In the genomic region with DNA sequence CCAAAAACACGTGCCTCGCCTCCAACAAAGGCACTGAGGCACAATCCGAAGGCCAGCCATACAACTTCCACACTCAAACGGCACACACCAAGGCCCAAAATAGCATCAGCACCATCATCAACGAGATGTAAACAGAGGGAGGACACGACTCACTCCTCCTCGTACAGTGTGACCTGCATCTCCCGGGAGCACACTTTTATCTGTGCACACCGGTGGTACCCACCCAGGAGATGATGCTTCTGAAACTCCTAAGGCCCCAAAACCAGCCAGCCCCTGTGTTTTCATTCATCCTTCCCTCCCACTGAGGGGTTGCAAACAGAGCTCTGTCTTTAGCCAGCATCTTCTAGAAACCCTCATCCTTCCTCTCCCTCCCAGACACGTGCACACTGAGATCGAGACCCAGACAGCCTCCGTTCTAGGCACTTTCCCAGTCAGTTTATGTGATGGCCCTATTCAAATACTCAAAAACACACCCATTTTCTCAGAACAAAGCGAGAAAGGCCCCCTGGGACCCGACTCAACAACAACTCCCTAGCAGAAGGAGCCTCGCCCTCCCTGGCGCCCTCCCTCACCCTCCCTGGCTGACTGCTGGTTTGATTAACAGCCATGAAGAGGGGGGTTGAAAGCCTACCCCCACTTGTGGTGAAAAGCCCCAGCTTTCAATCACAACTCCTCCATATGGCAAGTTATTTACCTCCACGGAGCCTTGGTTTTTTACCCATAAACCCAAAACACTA, we compare ENCODE assay signal across 15 cellular contexts.
DNase-seq lines count a peak whose midpoint lies in the region; TF ChIP-seq lines count a peak whose summit lies in the region.
"Had no signal": no experiment of that assay in that cellular context is flagged by ENCODE, and none has a peak within 500 bp of the region (broad histone marks: within the 10 kb centered on the region; RNA-seq: fewer than 3 reads in every experiment).

No MANE protein-coding gene starts in this region.

- no peaks in the 10 kb centered on the region for H3K9me3 Mint-ChIP-seq in CD4-positive, alpha-beta memory T cell
- H3K9me3 Mint-ChIP-seq in brain (peaks cover 0 to 11% (median 0%) of the 10 kb centered on the region in 5 experiments), nephron progenitor cell (peaks cover 2% of the 10 kb centered on the region)

- no peaks in the 10 kb centered on the region for H3K9me3 ChIP-seq in CD4-positive, alpha-beta memory T cell (ENCODE audit: control insufficient read depth in 1 of 2, low read length in 2 of 2)
- H3K9me3 ChIP-seq in KOPT-K1 (ENCODE audit: insufficient read depth, low read length, poor library complexity, severe bottlenecking), result no peaks in the 10 kb centered on the region

- POLR2A ChIA-PET in CD4-positive, alpha-beta memory T cell (lab: Charles Lee; ENCODE audit: partially characterized antibody), result no interaction called here

- H3K27ac Mint-ChIP-seq in CD4-positive, alpha-beta memory T cell, result peak overlapping the region in 6 of 7 donors; percentile 23 to 91 (median 74)
- H3K27ac Mint-ChIP-seq in brain, result peak overlapping the region in 4 of 5 experiments; percentile 10 to 65 (median 32)
- no peak overlapping the region for H3K27ac Mint-ChIP-seq in nephron progenitor cell

- CTCF ChIA-PET in CD4-positive, alpha-beta memory T cell (lab: Charles Lee; ENCODE audit: partially characterized antibody), result no interaction called here

- peaks cover 2 to 6% of the 10 kb centered on the region in 2 donors for H3K27me3 Mint-ChIP-seq in CD4-positive, alpha-beta memory T cell
- peaks cover 4% of the 10 kb centered on the region for H3K27me3 Mint-ChIP-seq in brain
- H3K27me3 Mint-ChIP-seq in nephron progenitor cell (ENCODE audit: low read depth, poor library complexity), result peaks cover 18% of the 10 kb centered on the region

- no peaks in the 10 kb centered on the region for H3K36me3 ChIP-seq in CD4-positive, alpha-beta memory T cell (ENCODE audit: insufficient read depth, low read length)
- H3K36me3 ChIP-seq in KOPT-K1 (ENCODE audit: insufficient read depth, low read length), result no peaks in the 10 kb centered on the region

- H3K4me1 ChIP-seq in CD4-positive, alpha-beta memory T cell (ENCODE audit: insufficient read depth, low read length), result peaks cover 20% of the 10 kb centered on the region

- no peaks in the 10 kb centered on the region for H3K27me3 ChIP-seq in CD4-positive, alpha-beta memory T cell (ENCODE audit: insufficient read depth, low read length)

- no peak overlapping the region for H3K27ac ChIP-seq in CD4-positive, alpha-beta memory T cell (ENCODE audit: low read depth, low read length)
- H3K27ac ChIP-seq in KOPT-K1 (ENCODE audit: low read depth, low read length, poor library complexity, severe bottlenecking), result peak overlapping the region; percentile 95
- H3K27ac ChIP-seq: SK-N-MC had no signal

- H3K4me3 ChIP-seq in CD4-positive, alpha-beta memory T cell (ENCODE audit: low read length in 2 of 2), result no peak overlapping the region
- H3K4me3 ChIP-seq: SK-N-MC had no signal

- peak in 2 of 5 donors; percentile 15 to 18 for DNase-seq in CD4-positive, alpha-beta memory T cell
- DNase-seq in nephron progenitor cell, result no peak
- DNase-seq in midbrain (lab: John Stamatoyannopoulos, UW), result no peak
- no peak for DNase-seq in stimulated activated CD4-positive, alpha-beta T cell treated with anti-CD3 and anti-CD28 coated beads, Interleukin-2, amount 100 ng/mL, for 24 hours
- DNase-seq in GM19240 (ENCODE audit: insufficient read length, low spot score), result no peak
- no peak for DNase-seq in NCI-H128 (lab: John Stamatoyannopoulos, UW; ENCODE audit: unreplicated experiment)
- DNase-seq: activated CD4-positive, alpha-beta T cell treated with anti-CD3 and anti-CD28 coated beads for 48 hours; activated naive CD4-positive, alpha-beta T cell treated with Interleukin-2 at 50 U/mL for 16 hours; foreskin melanocyte; HCEC 1CT; MM.1S; NCI-H526 had no signal

- H3K4me1 Mint-ChIP-seq in CD4-positive, alpha-beta memory T cell, result peaks cover 17 to 51% (median 42%) of the 10 kb centered on the region in 4 donors
- H3K4me1 Mint-ChIP-seq in brain, result peaks cover 33% of the 10 kb centered on the region
- H3K4me1 Mint-ChIP-seq in nephron progenitor cell, result peaks cover 75% of the 10 kb centered on the region

- intact Hi-C loops in CD4-positive, alpha-beta memory T cell (cut with micrococcal nuclease), result no loop called here

- H3K36me3 Mint-ChIP-seq in CD4-positive, alpha-beta memory T cell, result no peaks in the 10 kb centered on the region
- H3K36me3 Mint-ChIP-seq in brain, result no peaks in the 10 kb centered on the region
- H3K36me3 Mint-ChIP-seq in nephron progenitor cell (ENCODE audit: low read depth), result no peaks in the 10 kb centered on the region

- TF ChIP-seq CTCF in brain (conservative IDR thresholded peaks at IDR 0.05), result no peak
- no peak for TF ChIP-seq CTCF in nephron progenitor cell (IDR thresholded peaks at IDR 0.05)

- peak overlapping the region in 3 of 8 donors; percentile 17 to 65 (median 21) for H3K4me3 Mint-ChIP-seq in CD4-positive, alpha-beta memory T cell
- H3K4me3 Mint-ChIP-seq in brain (no peak overlapping the region), nephron progenitor cell (peak overlapping the region; percentile 14)
